ENCODE assay signal across 1 cellular context in the genomic region with DNA sequence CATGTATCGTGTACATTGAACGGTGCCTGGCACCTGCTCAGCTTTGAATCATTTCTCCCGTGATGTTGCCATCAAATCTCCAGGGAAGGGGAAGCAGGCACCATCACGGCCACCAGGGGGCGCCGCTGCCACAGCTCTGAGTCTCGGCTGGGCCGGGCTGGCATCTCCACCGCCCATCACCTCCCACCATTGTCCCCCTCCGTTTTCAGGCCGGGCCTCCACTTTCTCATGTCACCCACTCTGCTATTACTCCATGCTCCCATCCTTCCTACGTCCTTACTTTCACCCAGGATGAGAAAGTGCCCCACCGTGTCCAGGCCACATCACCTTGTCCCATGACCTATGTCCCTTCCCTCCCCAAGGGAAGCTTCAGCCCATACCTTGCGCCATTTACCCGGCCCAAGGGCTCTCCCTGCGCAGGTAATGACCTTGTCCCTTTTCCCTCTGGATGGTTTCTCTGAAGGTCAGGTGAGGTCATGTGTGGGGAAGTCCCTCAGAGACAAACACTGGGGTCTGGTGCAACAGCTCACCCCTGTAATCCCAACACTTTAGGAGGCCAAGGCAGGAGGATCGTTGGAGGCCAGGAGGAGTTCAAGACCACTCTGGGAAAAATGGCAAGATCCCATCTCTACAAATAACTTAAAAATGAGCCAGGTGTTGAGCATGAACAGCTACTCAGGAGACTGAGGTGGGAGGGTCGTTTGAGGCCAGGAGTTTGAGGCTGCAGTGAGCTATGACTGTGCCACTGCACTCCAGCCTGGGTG.
TF ChIP-seq lines count a peak whose summit lies in the region.

No MANE protein-coding gene starts in this region.

TF ChIP-seq in HCT116, 20 proteins besides CTCF, POLR2A, EP300 and RAD21 (continued from another document):
- TF ChIP-seq, protein P1, sequence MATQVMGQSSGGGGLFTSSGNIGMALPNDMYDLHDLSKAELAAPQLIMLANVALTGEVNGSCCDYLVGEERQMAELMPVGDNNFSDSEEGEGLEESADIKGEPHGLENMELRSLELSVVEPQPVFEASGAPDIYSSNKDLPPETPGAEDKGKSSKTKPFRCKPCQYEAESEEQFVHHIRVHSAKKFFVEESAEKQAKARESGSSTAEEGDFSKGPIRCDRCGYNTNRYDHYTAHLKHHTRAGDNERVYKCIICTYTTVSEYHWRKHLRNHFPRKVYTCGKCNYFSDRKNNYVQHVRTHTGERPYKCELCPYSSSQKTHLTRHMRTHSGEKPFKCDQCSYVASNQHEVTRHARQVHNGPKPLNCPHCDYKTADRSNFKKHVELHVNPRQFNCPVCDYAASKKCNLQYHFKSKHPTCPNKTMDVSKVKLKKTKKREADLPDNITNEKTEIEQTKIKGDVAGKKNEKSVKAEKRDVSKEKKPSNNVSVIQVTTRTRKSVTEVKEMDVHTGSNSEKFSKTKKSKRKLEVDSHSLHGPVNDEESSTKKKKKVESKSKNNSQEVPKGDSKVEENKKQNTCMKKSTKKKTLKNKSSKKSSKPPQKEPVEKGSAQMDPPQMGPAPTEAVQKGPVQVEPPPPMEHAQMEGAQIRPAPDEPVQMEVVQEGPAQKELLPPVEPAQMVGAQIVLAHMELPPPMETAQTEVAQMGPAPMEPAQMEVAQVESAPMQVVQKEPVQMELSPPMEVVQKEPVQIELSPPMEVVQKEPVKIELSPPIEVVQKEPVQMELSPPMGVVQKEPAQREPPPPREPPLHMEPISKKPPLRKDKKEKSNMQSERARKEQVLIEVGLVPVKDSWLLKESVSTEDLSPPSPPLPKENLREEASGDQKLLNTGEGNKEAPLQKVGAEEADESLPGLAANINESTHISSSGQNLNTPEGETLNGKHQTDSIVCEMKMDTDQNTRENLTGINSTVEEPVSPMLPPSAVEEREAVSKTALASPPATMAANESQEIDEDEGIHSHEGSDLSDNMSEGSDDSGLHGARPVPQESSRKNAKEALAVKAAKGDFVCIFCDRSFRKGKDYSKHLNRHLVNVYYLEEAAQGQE (IDR thresholded peaks at IDR 0.05; ENCODE audit: low read depth) = no peak
- TF ChIP-seq ZNF274 (IDR thresholded peaks at IDR 0.05; ENCODE audit: low read depth, low read length) (no peak), FOSL1 (IDR thresholded peaks at IDR 0.05; ENCODE audit: low read depth) (no peak), MAX (IDR thresholded peaks at IDR 0.05) (no peak), JUND (IDR thresholded peaks at IDR 0.05) (no peak), YY1 (IDR thresholded peaks at IDR 0.05; ENCODE audit: extremely low read depth, insufficient replicate concordance, low read depth, low read length) (no peak), CBX3 (IDR thresholded peaks at IDR 0.05; ENCODE audit: low read depth) (no peak), SRF (IDR thresholded peaks at IDR 0.05; ENCODE audit: low read depth) (no peak), SIN3A (IDR thresholded peaks at IDR 0.05; ENCODE audit: low read depth) (no peak), POLR2AphosphoS5 (IDR thresholded peaks at IDR 0.05; ENCODE audit: low read depth, low read length) (no peak), SP1 (IDR thresholded peaks at IDR 0.05; ENCODE audit: low read depth) (no peak), EZH2phosphoT487 (IDR thresholded peaks at IDR 0.05; ENCODE audit: borderline replicate concordance) (no peak), EZH2 (IDR thresholded peaks at IDR 0.05) (no peak), CEBPB (IDR thresholded peaks at IDR 0.05; ENCODE audit: low read depth) (no peak)
- TF ChIP-seq, protein P2, sequence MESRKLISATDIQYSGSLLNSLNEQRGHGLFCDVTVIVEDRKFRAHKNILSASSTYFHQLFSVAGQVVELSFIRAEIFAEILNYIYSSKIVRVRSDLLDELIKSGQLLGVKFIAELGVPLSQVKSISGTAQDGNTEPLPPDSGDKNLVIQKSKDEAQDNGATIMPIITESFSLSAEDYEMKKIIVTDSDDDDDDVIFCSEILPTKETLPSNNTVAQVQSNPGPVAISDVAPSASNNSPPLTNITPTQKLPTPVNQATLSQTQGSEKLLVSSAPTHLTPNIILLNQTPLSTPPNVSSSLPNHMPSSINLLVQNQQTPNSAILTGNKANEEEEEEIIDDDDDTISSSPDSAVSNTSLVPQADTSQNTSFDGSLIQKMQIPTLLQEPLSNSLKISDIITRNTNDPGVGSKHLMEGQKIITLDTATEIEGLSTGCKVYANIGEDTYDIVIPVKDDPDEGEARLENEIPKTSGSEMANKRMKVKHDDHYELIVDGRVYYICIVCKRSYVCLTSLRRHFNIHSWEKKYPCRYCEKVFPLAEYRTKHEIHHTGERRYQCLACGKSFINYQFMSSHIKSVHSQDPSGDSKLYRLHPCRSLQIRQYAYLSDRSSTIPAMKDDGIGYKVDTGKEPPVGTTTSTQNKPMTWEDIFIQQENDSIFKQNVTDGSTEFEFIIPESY (IDR thresholded peaks at IDR 0.05; ENCODE audit: extremely low read depth, insufficient replicate concordance, low read length) = no peak
